In genomic region chr3:53348118-53348517, GRCh38 we compare ENCODE assay signal across 8 cellular contexts. TPM values are rescaled to one million over a fixed set of nuclear protein-coding genes. Genes with fewer than 3 reads are reported as not detected.
DNase-seq lines count a peak whose midpoint lies in the region; ATAC-seq lines count a peak whose summit lies in the region.
"Not testable (repeated sequence)": the region's sequence is repeated elsewhere in the genome, so short reads cannot be mapped to it uniquely, and the experiment has no call there.

No MANE protein-coding gene starts in this region.

- H3K9me3 ChIP-seq in HAP-1; SJSA1 (replicated peaks); iPS-15b (ENCODE audit: control insufficient read depth, insufficient read depth, low read length): not testable (repeated sequence)

- H3K4me1 ChIP-seq in ACC112 (ENCODE audit: control insufficient read depth, insufficient read depth, low read length, unreplicated experiment) (peaks cover 20% of the 10 kb centered on the region), HAP-1 (peaks cover 30% of the 10 kb centered on the region)
- not testable (repeated sequence) for H3K4me1 ChIP-seq in SJSA1 (replicated peaks); iPS-15b (ENCODE audit: control insufficient read depth, insufficient read depth, low read length)

- H3K27me3 Mint-ChIP-seq in activated naive CD8-positive, alpha-beta T cell treated with anti-CD3 and anti-CD28 coated beads for 36 hours; effector memory CD8-positive, alpha-beta T cell; natural killer cell treated with Interleukin-12 subunit alpha and Interleukin-12 subunit beta and Interleukin-15 and Interleukin-18, amount 100 ng/mL, for 72 hours; stimulated activated memory B cell treated with anti-CD40 and anti-IgM and Interleukin-4, amounts not matched to agents 10 μg/mL and 1 μg/mL and 100 μg/mL, for 72 hours: not testable (repeated sequence)

- H3K36me3 ChIP-seq in ACC112 (ENCODE audit: insufficient read depth, low read length); SJSA1; iPS-15b (ENCODE audit: control insufficient read depth, insufficient read depth, low read length): not testable (repeated sequence)
- H3K36me3 ChIP-seq in HAP-1 (replicated peaks): peaks cover 11% of the 10 kb centered on the region

- peak overlapping the region; percentile 98 for H2AFZ ChIP-seq in ACC112 (ENCODE audit: low read length, unreplicated experiment)

- not testable (repeated sequence) for H3K9me3 Mint-ChIP-seq in activated naive CD8-positive, alpha-beta T cell treated with anti-CD3 and anti-CD28 coated beads for 36 hours; effector memory CD8-positive, alpha-beta T cell; natural killer cell treated with Interleukin-12 subunit alpha and Interleukin-12 subunit beta and Interleukin-15 and Interleukin-18, amount 100 ng/mL, for 72 hours; stimulated activated memory B cell treated with anti-CD40 and anti-IgM and Interleukin-4, amounts not matched to agents 10 μg/mL and 1 μg/mL and 100 μg/mL, for 72 hours

- peaks cover 21% of the 10 kb centered on the region for H3K4me1 Mint-ChIP-seq in activated naive CD8-positive, alpha-beta T cell treated with anti-CD3 and anti-CD28 coated beads for 36 hours
- peaks cover 17 to 29% of the 10 kb centered on the region in 2 donors for H3K4me1 Mint-ChIP-seq in effector memory CD8-positive, alpha-beta T cell (ENCODE audit: low read depth in 2 of 2)
- H3K4me1 Mint-ChIP-seq in natural killer cell treated with Interleukin-12 subunit alpha and Interleukin-12 subunit beta and Interleukin-15 and Interleukin-18, amount 100 ng/mL, for 72 hours (ENCODE audit: low read depth in 2 of 2): peaks cover 9 to 33% of the 10 kb centered on the region in 2 donors
- H3K4me1 Mint-ChIP-seq in stimulated activated memory B cell treated with anti-CD40 and anti-IgM and Interleukin-4, amounts not matched to agents 10 μg/mL and 1 μg/mL and 100 μg/mL, for 72 hours: peaks cover 29% of the 10 kb centered on the region

- ATAC-seq in effector memory CD8-positive, alpha-beta T cell (replicated peaks); natural killer cell treated with Interleukin-12 subunit alpha and Interleukin-12 subunit beta and Interleukin-15 and Interleukin-18, amount 100 ng/mL, for 72 hours; stimulated activated memory B cell treated with anti-CD40 and anti-IgM and Interleukin-4, amounts not matched to agents 10 μg/mL and 1 μg/mL and 100 μg/mL, for 72 hours: not testable (repeated sequence)

- peaks cover 41% of the 10 kb centered on the region for H3K79me2 ChIP-seq in ACC112 (ENCODE audit: control insufficient read depth, insufficient read depth, low read length, unreplicated experiment)

- H3K27ac Mint-ChIP-seq in activated naive CD8-positive, alpha-beta T cell treated with anti-CD3 and anti-CD28 coated beads for 36 hours: peak overlapping the region; percentile 98
- peak overlapping the region; percentile 98 to 99 for H3K27ac Mint-ChIP-seq in effector memory CD8-positive, alpha-beta T cell
- H3K27ac Mint-ChIP-seq in natural killer cell treated with Interleukin-12 subunit alpha and Interleukin-12 subunit beta and Interleukin-15 and Interleukin-18, amount 100 ng/mL, for 72 hours: peak overlapping the region; percentile 96 to 97
- H3K27ac Mint-ChIP-seq in stimulated activated memory B cell treated with anti-CD40 and anti-IgM and Interleukin-4, amounts not matched to agents 10 μg/mL and 1 μg/mL and 100 μg/mL, for 72 hours: peak overlapping the region; percentile 100

- peaks cover 17% of the 10 kb centered on the region for H3K36me3 Mint-ChIP-seq in activated naive CD8-positive, alpha-beta T cell treated with anti-CD3 and anti-CD28 coated beads for 36 hours
- H3K36me3 Mint-ChIP-seq in effector memory CD8-positive, alpha-beta T cell (ENCODE audit: insufficient read depth): peaks cover 30% of the 10 kb centered on the region
- H3K36me3 Mint-ChIP-seq in natural killer cell treated with Interleukin-12 subunit alpha and Interleukin-12 subunit beta and Interleukin-15 and Interleukin-18, amount 100 ng/mL, for 72 hours; stimulated activated memory B cell treated with anti-CD40 and anti-IgM and Interleukin-4, amounts not matched to agents 10 μg/mL and 1 μg/mL and 100 μg/mL, for 72 hours: not testable (repeated sequence)

- DNase-seq in HAP-1 (ENCODE audit: low spot score in 2 of 2); SJSA1 (ENCODE audit: low read depth in 1 of 2, low spot score in 2 of 2); activated naive CD8-positive, alpha-beta T cell treated with anti-CD3 and anti-CD28 coated beads for 36 hours; effector memory CD8-positive, alpha-beta T cell; natural killer cell treated with Interleukin-12 subunit alpha and Interleukin-12 subunit beta and Interleukin-15 and Interleukin-18, amount 100 ng/mL, for 72 hours (ENCODE audit: low spot score): not testable (repeated sequence)

- H3K27me3 ChIP-seq in ACC112 (ENCODE audit: insufficient read depth, low read length); HAP-1 (ENCODE audit: low read depth); SJSA1 (replicated peaks); iPS-15b (ENCODE audit: control insufficient read depth, insufficient read depth, low read length): not testable (repeated sequence)

- H3K4me3 ChIP-seq in ACC112 (ENCODE audit: low read depth, low read length) (peak overlapping the region; percentile 93), HAP-1 (peak overlapping the region; percentile 94), SJSA1 (peak overlapping the region; percentile 68), iPS-15b (ENCODE audit: low read depth, low read length) (peak overlapping the region; percentile 69)

- H3K27ac ChIP-seq in ACC112 (ENCODE audit: low read depth, low read length): peak overlapping the region; percentile 60
- peak overlapping the region; percentile 79; the same call in 1 of the 2 replicates for H3K27ac ChIP-seq in SJSA1

- in situ Hi-C loops in HAP-1 (cut with MboI; ENCODE audit: low sequenced_read_pairs): not testable (repeated sequence)

- H3K9ac ChIP-seq in iPS-15b (ENCODE audit: low read depth, low read length): peak overlapping the region; percentile 86

- peak overlapping the region; percentile 98 for H3K4me3 Mint-ChIP-seq in activated naive CD8-positive, alpha-beta T cell treated with anti-CD3 and anti-CD28 coated beads for 36 hours
- H3K4me3 Mint-ChIP-seq in effector memory CD8-positive, alpha-beta T cell: peak overlapping the region; percentile 98
- H3K4me3 Mint-ChIP-seq in natural killer cell treated with Interleukin-12 subunit alpha and Interleukin-12 subunit beta and Interleukin-15 and Interleukin-18, amount 100 ng/mL, for 72 hours: peak overlapping the region; percentile 96
- H3K4me3 Mint-ChIP-seq in stimulated activated memory B cell treated with anti-CD40 and anti-IgM and Interleukin-4, amounts not matched to agents 10 μg/mL and 1 μg/mL and 100 μg/mL, for 72 hours: peak overlapping the region; percentile 84

RNA-seq across cellular contexts. Expression of gene DCP1A, which starts 0.8 kb away (rescaled TPM):
- 15.2 and 15.5 TPM in 2 replicates for total RNA-seq in SJSA1 (2014; rRNA removed; shearing (Covaris generic))
- 10 to 100 TPM; 33.1 to 36.1 TPM for total RNA-seq in activated naive CD8-positive, alpha-beta T cell treated with anti-CD3 and anti-CD28 coated beads for 36 hours
- total RNA-seq in natural killer cell treated with Interleukin-12 subunit alpha and Interleukin-12 subunit beta and Interleukin-15 and Interleukin-18, amount 100 ng/mL, for 72 hours: 10 to 100 TPM; 28.3 to 31.1 TPM
